In the genomic region with DNA sequence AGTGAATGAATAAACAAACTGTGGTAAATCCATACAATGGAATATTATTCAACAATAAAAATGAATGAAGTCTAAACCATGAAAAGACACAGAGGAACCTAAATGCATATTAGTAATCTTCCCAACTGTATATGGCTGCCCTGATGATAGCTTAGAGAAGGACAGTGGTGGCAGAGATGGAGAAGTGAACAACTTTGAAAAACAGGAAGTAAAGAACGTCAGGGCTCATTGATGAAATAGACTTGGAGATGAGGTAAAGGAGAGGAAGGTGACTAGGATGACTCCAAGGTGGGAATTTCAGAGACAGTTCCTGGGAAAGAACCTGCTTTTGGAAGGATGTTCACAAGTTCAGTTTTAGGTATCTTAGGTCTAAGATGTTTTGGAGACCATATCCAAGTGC, we compare ENCODE assay signal across 22 cellular contexts.
"Had no signal": no experiment of that assay in that cellular context is flagged by ENCODE, and none has a peak within 500 bp of the region (broad histone marks: within the 10 kb centered on the region; RNA-seq: fewer than 3 reads in every experiment).

No MANE protein-coding gene starts in this region.

- H3K27me3 ChIP-seq: adrenal gland, ascending aorta, cardiac muscle cell, colonic mucosa, pancreas, upper lobe of left lung, vagina had no signal

- H3K27me3 Mint-ChIP-seq: activated CD4-positive, alpha-beta T cell treated with anti-CD3 and anti-CD28 coated beads for 36 hours; activated CD8-positive, alpha-beta memory T cell treated with anti-CD3 and anti-CD28 coated beads, Interleukin-2, amount 10 ng/mL, durations not matched to agents 7 days and 5 days; activated naive CD8-positive, alpha-beta T cell treated with anti-CD3 and anti-CD28 coated beads for 36 hours; stimulated activated naive CD8-positive, alpha-beta T cell treated with anti-CD3 and anti-CD28 coated beads, Interleukin-15, Interleukin-2, amounts not matched to agents 100 ng/mL and 50 ng/mL, for 24 hours had no signal

- H3K9me3 ChIP-seq: adrenal gland, ascending aorta, colonic mucosa, left ventricle myocardium inferior, mucosa of descending colon, pancreas, prostate gland, upper lobe of left lung, vagina had no signal

- H3K4me3 ChIP-seq: adrenal gland, ascending aorta, cardiac muscle cell, colonic mucosa, left ventricle myocardium inferior, lung, mucosa of descending colon, pancreas, prostate gland, upper lobe of left lung, vagina had no signal

- H3K36me3 ChIP-seq: adrenal gland, ascending aorta, cardiac muscle cell, colonic mucosa, left ventricle myocardium inferior, pancreas, prostate gland, upper lobe of left lung, vagina had no signal

- H3K36me3 Mint-ChIP-seq: activated CD8-positive, alpha-beta memory T cell treated with anti-CD3 and anti-CD28 coated beads, Interleukin-2, amount 10 ng/mL, durations not matched to agents 7 days and 5 days; activated naive CD8-positive, alpha-beta T cell treated with anti-CD3 and anti-CD28 coated beads for 36 hours; brain; stimulated activated effector memory CD8-positive, alpha-beta T cell treated with anti-CD3 and anti-CD28 coated beads, Interleukin-12 subunit alpha, Interleukin-12 subunit beta, amount 100 ng/mL, for 72 hours had no signal

- H3K27ac ChIP-seq: adrenal gland, ascending aorta, cardiac muscle cell, colonic mucosa, epithelial cell of prostate, left ventricle myocardium inferior, pancreas, prostate gland, upper lobe of left lung, vagina had no signal

- DNase-seq: cerebellar nuclear complex, left ventricle myocardium inferior had no signal

- H3K4me3 Mint-ChIP-seq: activated CD4-positive, alpha-beta T cell treated with anti-CD3 and anti-CD28 coated beads for 36 hours; activated CD8-positive, alpha-beta memory T cell treated with anti-CD3 and anti-CD28 coated beads, Interleukin-2, amount 10 ng/mL, durations not matched to agents 7 days and 5 days; activated naive CD4-positive, alpha-beta T cell treated with anti-CD3 and anti-CD28 coated beads for 36 hours; activated naive CD8-positive, alpha-beta T cell treated with anti-CD3 and anti-CD28 coated beads for 36 hours; stimulated activated effector memory CD8-positive, alpha-beta T cell treated with anti-CD3 and anti-CD28 coated beads, Interleukin-12 subunit alpha, Interleukin-12 subunit beta, amount 100 ng/mL, for 72 hours; stimulated activated naive CD8-positive, alpha-beta T cell treated with anti-CD3 and anti-CD28 coated beads, Interleukin-15, Interleukin-2, amounts not matched to agents 100 ng/mL and 50 ng/mL, for 24 hours had no signal

- H3K4me1 ChIP-seq: adrenal gland, ascending aorta, colonic mucosa, left ventricle myocardium inferior, pancreas, prostate gland, upper lobe of left lung, vagina had no signal

- H3K27ac Mint-ChIP-seq: activated CD4-positive, alpha-beta T cell treated with anti-CD3 and anti-CD28 coated beads for 36 hours; activated CD8-positive, alpha-beta memory T cell treated with anti-CD3 and anti-CD28 coated beads, Interleukin-2, amount 10 ng/mL, durations not matched to agents 7 days and 5 days; activated CD8-positive, alpha-beta T cell treated with anti-CD3 and anti-CD28 coated beads, Interleukin-2, amount 10 ng/mL, durations not matched to agents 7 days and 5 days; activated naive CD4-positive, alpha-beta T cell treated with anti-CD3 and anti-CD28 coated beads for 36 hours; activated naive CD8-positive, alpha-beta T cell treated with anti-CD3 and anti-CD28 coated beads for 36 hours; activated T-cell treated with anti-CD3 and anti-CD28 coated beads, Interleukin-2, amount 50 U/mL, for 72 hours; stimulated activated effector memory CD8-positive, alpha-beta T cell treated with anti-CD3 and anti-CD28 coated beads, Interleukin-12 subunit alpha, Interleukin-12 subunit beta, amount 100 ng/mL, for 72 hours; stimulated activated naive CD8-positive, alpha-beta T cell treated with anti-CD3 and anti-CD28 coated beads, Interleukin-15, Interleukin-2, amounts not matched to agents 100 ng/mL and 50 ng/mL, for 24 hours had no signal

- H3K9me3 Mint-ChIP-seq: activated naive CD4-positive, alpha-beta T cell treated with anti-CD3 and anti-CD28 coated beads for 36 hours; activated naive CD8-positive, alpha-beta T cell treated with anti-CD3 and anti-CD28 coated beads for 36 hours; activated T-cell treated with anti-CD3 and anti-CD28 coated beads, Interleukin-2, amount 50 U/mL, for 72 hours; stimulated activated effector memory CD8-positive, alpha-beta T cell treated with anti-CD3 and anti-CD28 coated beads, Interleukin-12 subunit alpha, Interleukin-12 subunit beta, amount 100 ng/mL, for 72 hours; stimulated activated naive CD8-positive, alpha-beta T cell treated with anti-CD3 and anti-CD28 coated beads, Interleukin-15, Interleukin-2, amounts not matched to agents 100 ng/mL and 50 ng/mL, for 24 hours had no signal
